In the genomic region with DNA sequence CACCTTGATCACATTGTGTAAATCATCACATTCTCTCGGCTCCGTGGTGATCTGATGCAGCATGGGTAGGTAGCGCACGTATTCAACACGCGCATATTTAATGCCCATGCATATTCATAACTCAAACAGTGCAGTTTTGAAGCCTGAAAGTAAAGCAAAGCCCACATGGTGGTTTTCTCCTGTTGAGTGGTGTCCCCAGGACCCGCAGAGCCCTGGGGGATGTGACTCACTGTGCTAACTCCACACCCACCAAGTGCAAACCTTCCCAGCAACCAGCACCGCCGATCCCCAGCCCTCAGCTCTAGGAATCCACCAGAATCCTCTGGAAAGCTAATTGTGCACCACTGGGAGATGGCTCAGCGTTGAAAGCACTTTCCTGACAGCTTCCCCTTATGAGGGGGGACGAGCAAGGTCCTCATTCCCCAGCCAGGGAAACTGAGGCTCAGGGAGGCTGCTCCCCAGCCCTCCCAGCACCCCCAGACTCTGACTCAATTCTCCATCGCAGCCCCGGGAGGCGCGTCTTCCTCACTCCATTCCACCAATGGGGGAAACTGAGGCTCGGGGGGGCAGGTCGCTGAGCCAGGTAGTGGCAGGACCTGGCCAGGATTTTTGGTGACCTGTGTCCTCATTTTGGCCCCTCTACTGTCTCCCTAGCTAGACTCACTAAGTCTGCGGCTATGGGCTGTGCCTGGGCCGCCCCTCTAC, we compare ENCODE assay signal across 15 cellular contexts. TPM values are rescaled to one million over a fixed set of nuclear protein-coding genes. Genes with fewer than 3 reads are reported as not detected.
DNase-seq lines count a peak whose midpoint lies in the region; ATAC-seq lines count a peak whose summit lies in the region.
"Had no signal": no experiment of that assay in that cellular context is flagged by ENCODE, and none has a peak within 500 bp of the region (broad histone marks: within the 10 kb centered on the region; RNA-seq: fewer than 3 reads in every experiment).

No MANE protein-coding gene starts in this region.

- H3K9me3 Mint-ChIP-seq in stimulated activated memory B cell treated with anti-CD40 and anti-IgM and Interleukin-4, amounts not matched to agents 10 μg/mL and 1 μg/mL and 100 μg/mL, for 72 hours, result no peaks in the 10 kb centered on the region
- H3K9me3 Mint-ChIP-seq: dendritic cell treated with granulocyte-macrophage colony-stimulating factor and Interleukin-4, amounts not matched to agents 40 ng/mL and 50 ng/mL, for 4 days; H9 had no signal

- no peaks in the 10 kb centered on the region for H3K27me3 ChIP-seq in BLaER1

- no peak overlapping the region for H3K27ac ChIP-seq in BLaER1
- H3K27ac ChIP-seq: KMS-11 had no signal

- H3K4me1 Mint-ChIP-seq in stimulated activated memory B cell treated with anti-CD40 and anti-IgM and Interleukin-4, amounts not matched to agents 10 μg/mL and 1 μg/mL and 100 μg/mL, for 72 hours, result no peaks in the 10 kb centered on the region

- no peak overlapping the region for H3K4me3 Mint-ChIP-seq in stimulated activated memory B cell treated with anti-CD40 and anti-IgM and Interleukin-4, amounts not matched to agents 10 μg/mL and 1 μg/mL and 100 μg/mL, for 72 hours
- H3K4me3 Mint-ChIP-seq: dendritic cell treated with granulocyte-macrophage colony-stimulating factor and Interleukin-4, amounts not matched to agents 40 ng/mL and 50 ng/mL, for 4 days; H9 had no signal

- no peaks in the 10 kb centered on the region for H3K36me3 Mint-ChIP-seq in stimulated activated memory B cell treated with anti-CD40 and anti-IgM and Interleukin-4, amounts not matched to agents 10 μg/mL and 1 μg/mL and 100 μg/mL, for 72 hours

- no peak overlapping the region for H3K9ac ChIP-seq in BLaER1
- H3K9ac ChIP-seq: KMS-11 had no signal

- peaks cover 76% of the 10 kb centered on the region for H3K27me3 Mint-ChIP-seq in stimulated activated memory B cell treated with anti-CD40 and anti-IgM and Interleukin-4, amounts not matched to agents 10 μg/mL and 1 μg/mL and 100 μg/mL, for 72 hours

- H3K9me3 ChIP-seq in BLaER1, result no peaks in the 10 kb centered on the region

- no peak overlapping the region for H3K4me3 ChIP-seq in BLaER1

- no peaks in the 10 kb centered on the region; the same call in 1 of the 2 replicates for H4K20me1 ChIP-seq in BLaER1

- no peak overlapping the region for H3K27ac Mint-ChIP-seq in stimulated activated memory B cell treated with anti-CD40 and anti-IgM and Interleukin-4, amounts not matched to agents 10 μg/mL and 1 μg/mL and 100 μg/mL, for 72 hours
- H3K27ac Mint-ChIP-seq: dendritic cell treated with granulocyte-macrophage colony-stimulating factor and Interleukin-4, amounts not matched to agents 40 ng/mL and 50 ng/mL, for 4 days had no signal

- DNase-seq in Daoy (ENCODE audit: low read depth) (peak; percentile 92), kidney tubule cell (ENCODE audit: low spot score) (peak; percentile 2), left lobe of liver (ENCODE audit: low spot score) (no peak)
- peak; percentile 53 to 59 for DNase-seq in activated T-cell treated with anti-CD3 and anti-CD28 coated beads, Interleukin-2, amount 50 U/mL, for 48 hours
- DNase-seq: activated gamma-delta T cell, H9, NCI-H2081 treated with DMSO at 0.1 percent for 48 hours, occipital lobe had no signal

- ATAC-seq in stimulated activated memory B cell treated with anti-CD40 and anti-IgM and Interleukin-4, amounts not matched to agents 10 μg/mL and 1 μg/mL and 100 μg/mL, for 72 hours, result no peak
- ATAC-seq in HG03196 (IDR thresholded peaks at IDR 0.05; ENCODE audit: unreplicated experiment) (no peak), GM18520 (IDR thresholded peaks at IDR 0.05; ENCODE audit: unreplicated experiment) (no peak), left lobe of liver (no peak)

- H3K4me1 ChIP-seq in BLaER1, result peaks cover 49% of the 10 kb centered on the region

- H3K36me3 ChIP-seq in BLaER1, result peaks cover 55% of the 10 kb centered on the region

- peak overlapping the region; percentile 12; the same call in 1 of the 2 replicates for H3K4me2 ChIP-seq in BLaER1
- H3K4me2 ChIP-seq: KMS-11 had no signal

RNA-seq across cellular contexts. Expression of a gene that starts 46.3 kb away (rescaled TPM):
- total RNA-seq in Daoy (2014; rRNA removed; shearing (Covaris generic)), result 0.45 and 1.2 TPM in 2 replicates
- 208 TPM for total RNA-seq in left lobe of liver

RNA-seq across cellular contexts. Expression of a gene that starts 55.6 kb away (rescaled TPM):
- not detected in 2 replicates for total RNA-seq in Daoy (2014; rRNA removed; shearing (Covaris generic))
- 16.7 TPM for total RNA-seq in left lobe of liver
- total RNA-seq: fibroblast of villous mesenchyme, H9, occipital lobe had no signal

Comparison
In these comparisons a context has a peak if more than half of its experiments do, and no peak if none do; other contexts are left out.
1. RNA of a gene that starts 46.3 kb away (total RNA-seq): 208 TPM in left lobe of liver (single experiment); 0.45 to 1.2 TPM in Daoy; every median in the first group is over 10 times any median in the second.
2. RNA of a gene that starts 55.6 kb away (total RNA-seq): 16.7 TPM in left lobe of liver (single experiment); not detected in Daoy; every median in the first group is over 10 times any median in the second.